In the genomic region with DNA sequence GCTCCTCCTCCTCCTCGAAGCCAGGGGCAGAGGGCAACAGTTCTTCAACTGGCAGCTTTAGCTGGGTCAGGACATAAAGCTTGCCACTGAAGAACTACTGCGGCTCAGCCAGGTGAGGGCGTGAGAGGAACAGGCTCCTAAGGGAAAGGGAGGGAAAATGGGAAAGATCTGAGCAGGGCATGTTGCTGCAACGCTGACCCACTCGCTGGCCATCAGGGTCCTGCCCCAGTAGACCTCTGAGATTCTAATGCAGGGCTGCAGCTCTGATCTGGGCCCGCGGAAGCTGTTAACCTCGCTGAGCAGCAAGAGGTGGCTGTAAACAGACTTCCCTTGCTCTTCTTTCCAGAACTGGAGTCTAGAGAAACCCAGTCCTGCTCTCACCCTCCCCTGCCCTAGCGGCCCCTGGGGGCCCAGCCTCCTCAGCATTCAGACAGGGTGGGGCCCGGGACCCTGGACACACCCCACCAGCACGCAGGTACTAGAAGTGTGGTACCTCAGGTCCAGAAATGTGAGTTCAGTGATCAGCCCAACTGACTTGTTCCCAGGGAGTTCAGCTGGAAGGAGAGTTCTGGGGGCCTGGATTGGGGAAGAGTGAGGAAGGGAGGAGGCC, we compare ENCODE assay signal across 1 cellular context.
A peak's percentile ranks its signal among the peaks of the same experiment; 100 is the strongest.
TF ChIP-seq lines count a peak whose summit lies in the region.

No MANE protein-coding gene starts in this region.

TF ChIP-seq in HepG2, 621 proteins besides CTCF, POLR2A, EP300 and RAD21 (continued from another document and continues in another):
- TF ChIP-seq, protein P1, sequence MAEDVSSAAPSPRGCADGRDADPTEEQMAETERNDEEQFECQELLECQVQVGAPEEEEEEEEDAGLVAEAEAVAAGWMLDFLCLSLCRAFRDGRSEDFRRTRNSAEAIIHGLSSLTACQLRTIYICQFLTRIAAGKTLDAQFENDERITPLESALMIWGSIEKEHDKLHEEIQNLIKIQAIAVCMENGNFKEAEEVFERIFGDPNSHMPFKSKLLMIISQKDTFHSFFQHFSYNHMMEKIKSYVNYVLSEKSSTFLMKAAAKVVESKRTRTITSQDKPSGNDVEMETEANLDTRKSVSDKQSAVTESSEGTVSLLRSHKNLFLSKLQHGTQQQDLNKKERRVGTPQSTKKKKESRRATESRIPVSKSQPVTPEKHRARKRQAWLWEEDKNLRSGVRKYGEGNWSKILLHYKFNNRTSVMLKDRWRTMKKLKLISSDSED (CRISPR knock-in tag; IDR thresholded peaks at IDR 0.05): no peak
- no peak for TF ChIP-seq MAFF (IDR thresholded peaks at IDR 0.05; ENCODE audit: low read depth, low read length)
- no peak for TF ChIP-seq ZNF883 (CRISPR knock-in tag; IDR thresholded peaks at IDR 0.05; ENCODE audit: not compliant biosample characterization)
- TF ChIP-seq ZNF143 (CRISPR knock-in tag; IDR thresholded peaks at IDR 0.05): no peak
- TF ChIP-seq ATAD3A (CRISPR knock-in tag; IDR thresholded peaks at IDR 0.05): no peak
- peak; percentile 26; the same call in 1 of the 2 replicates for TF ChIP-seq PHF21A (CRISPR knock-in tag; IDR thresholded peaks at IDR 0.05)
- TF ChIP-seq ZFP90 (CRISPR knock-in tag; IDR thresholded peaks at IDR 0.05; ENCODE audit: borderline replicate concordance): no peak
- no peak for TF ChIP-seq ZBTB3 (CRISPR knock-in tag; IDR thresholded peaks at IDR 0.05; ENCODE audit: borderline replicate concordance, low read depth)
- no peak for TF ChIP-seq NFE2 (CRISPR knock-in tag; IDR thresholded peaks at IDR 0.05)
- TF ChIP-seq ZNF331 (CRISPR knock-in tag; IDR thresholded peaks at IDR 0.05): 0 out of 2 replicates have a peak, but pooled peaks have one; percentile 23
- TF ChIP-seq, protein P2, sequence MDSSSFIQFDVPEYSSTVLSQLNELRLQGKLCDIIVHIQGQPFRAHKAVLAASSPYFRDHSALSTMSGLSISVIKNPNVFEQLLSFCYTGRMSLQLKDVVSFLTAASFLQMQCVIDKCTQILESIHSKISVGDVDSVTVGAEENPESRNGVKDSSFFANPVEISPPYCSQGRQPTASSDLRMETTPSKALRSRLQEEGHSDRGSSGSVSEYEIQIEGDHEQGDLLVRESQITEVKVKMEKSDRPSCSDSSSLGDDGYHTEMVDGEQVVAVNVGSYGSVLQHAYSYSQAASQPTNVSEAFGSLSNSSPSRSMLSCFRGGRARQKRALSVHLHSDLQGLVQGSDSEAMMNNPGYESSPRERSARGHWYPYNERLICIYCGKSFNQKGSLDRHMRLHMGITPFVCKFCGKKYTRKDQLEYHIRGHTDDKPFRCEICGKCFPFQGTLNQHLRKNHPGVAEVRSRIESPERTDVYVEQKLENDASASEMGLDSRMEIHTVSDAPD (CRISPR knock-in tag; IDR thresholded peaks at IDR 0.05): no peak
- TF ChIP-seq NKX3-1 (CRISPR knock-in tag; IDR thresholded peaks at IDR 0.05): no peak
- 0 out of 2 replicates have a peak, but pooled peaks have one; percentile 25 for TF ChIP-seq FOXO1 (CRISPR knock-in tag; IDR thresholded peaks at IDR 0.05)
- TF ChIP-seq, protein P3, sequence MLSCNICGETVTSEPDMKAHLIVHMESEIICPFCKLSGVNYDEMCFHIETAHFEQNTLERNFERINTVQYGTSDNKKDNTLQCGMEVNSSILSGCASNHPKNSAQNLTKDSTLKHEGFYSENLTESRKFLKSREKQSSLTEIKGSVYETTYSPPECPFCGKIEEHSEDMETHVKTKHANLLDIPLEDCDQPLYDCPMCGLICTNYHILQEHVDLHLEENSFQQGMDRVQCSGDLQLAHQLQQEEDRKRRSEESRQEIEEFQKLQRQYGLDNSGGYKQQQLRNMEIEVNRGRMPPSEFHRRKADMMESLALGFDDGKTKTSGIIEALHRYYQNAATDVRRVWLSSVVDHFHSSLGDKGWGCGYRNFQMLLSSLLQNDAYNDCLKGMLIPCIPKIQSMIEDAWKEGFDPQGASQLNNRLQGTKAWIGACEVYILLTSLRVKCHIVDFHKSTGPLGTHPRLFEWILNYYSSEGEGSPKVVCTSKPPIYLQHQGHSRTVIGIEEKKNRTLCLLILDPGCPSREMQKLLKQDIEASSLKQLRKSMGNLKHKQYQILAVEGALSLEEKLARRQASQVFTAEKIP (CRISPR knock-in tag; IDR thresholded peaks at IDR 0.05; ENCODE audit: borderline replicate concordance): no peak
- TF ChIP-seq, protein P4, sequence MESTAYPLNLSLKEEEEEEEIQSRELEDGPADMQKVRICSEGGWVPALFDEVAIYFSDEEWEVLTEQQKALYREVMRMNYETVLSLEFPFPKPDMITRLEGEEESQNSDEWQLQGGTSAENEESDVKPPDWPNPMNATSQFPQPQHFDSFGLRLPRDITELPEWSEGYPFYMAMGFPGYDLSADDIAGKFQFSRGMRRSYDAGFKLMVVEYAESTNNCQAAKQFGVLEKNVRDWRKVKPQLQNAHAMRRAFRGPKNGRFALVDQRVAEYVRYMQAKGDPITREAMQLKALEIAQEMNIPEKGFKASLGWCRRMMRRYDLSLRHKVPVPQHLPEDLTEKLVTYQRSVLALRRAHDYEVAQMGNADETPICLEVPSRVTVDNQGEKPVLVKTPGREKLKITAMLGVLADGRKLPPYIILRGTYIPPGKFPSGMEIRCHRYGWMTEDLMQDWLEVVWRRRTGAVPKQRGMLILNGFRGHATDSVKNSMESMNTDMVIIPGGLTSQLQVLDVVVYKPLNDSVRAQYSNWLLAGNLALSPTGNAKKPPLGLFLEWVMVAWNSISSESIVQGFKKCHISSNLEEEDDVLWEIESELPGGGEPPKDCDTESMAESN (CRISPR knock-in tag; conservative IDR thresholded peaks at IDR 0.05): no peak; the same call in 1 of the 2 replicates
- TF ChIP-seq ZNF747 (CRISPR knock-in tag; IDR thresholded peaks at IDR 0.05; ENCODE audit: borderline replicate concordance): no peak
- TF ChIP-seq ZNF562 (CRISPR knock-in tag; IDR thresholded peaks at IDR 0.05; ENCODE audit: borderline replicate concordance): no peak
- no peak; the same call in 1 of the 2 replicates for TF ChIP-seq SALL2 (CRISPR knock-in tag; IDR thresholded peaks at IDR 0.05)
- no peak for TF ChIP-seq RFXAP (CRISPR knock-in tag; IDR thresholded peaks at IDR 0.05; ENCODE audit: borderline replicate concordance)
- TF ChIP-seq RBM22 (optimal IDR thresholded peaks at IDR 0.05; ENCODE audit: low read length): no peak
- no peak for TF ChIP-seq PHF5A (CRISPR knock-in tag; IDR thresholded peaks at IDR 0.05; ENCODE audit: low read depth, unreplicated experiment)
- TF ChIP-seq MBD4 (IDR thresholded peaks at IDR 0.05; ENCODE audit: borderline replicate concordance, low read length): no peak
- TF ChIP-seq MIXL1 (CRISPR knock-in tag; IDR thresholded peaks at IDR 0.05): no peak
- TF ChIP-seq ZFP1 (CRISPR knock-in tag; IDR thresholded peaks at IDR 0.05): no peak
- TF ChIP-seq, protein P5, sequence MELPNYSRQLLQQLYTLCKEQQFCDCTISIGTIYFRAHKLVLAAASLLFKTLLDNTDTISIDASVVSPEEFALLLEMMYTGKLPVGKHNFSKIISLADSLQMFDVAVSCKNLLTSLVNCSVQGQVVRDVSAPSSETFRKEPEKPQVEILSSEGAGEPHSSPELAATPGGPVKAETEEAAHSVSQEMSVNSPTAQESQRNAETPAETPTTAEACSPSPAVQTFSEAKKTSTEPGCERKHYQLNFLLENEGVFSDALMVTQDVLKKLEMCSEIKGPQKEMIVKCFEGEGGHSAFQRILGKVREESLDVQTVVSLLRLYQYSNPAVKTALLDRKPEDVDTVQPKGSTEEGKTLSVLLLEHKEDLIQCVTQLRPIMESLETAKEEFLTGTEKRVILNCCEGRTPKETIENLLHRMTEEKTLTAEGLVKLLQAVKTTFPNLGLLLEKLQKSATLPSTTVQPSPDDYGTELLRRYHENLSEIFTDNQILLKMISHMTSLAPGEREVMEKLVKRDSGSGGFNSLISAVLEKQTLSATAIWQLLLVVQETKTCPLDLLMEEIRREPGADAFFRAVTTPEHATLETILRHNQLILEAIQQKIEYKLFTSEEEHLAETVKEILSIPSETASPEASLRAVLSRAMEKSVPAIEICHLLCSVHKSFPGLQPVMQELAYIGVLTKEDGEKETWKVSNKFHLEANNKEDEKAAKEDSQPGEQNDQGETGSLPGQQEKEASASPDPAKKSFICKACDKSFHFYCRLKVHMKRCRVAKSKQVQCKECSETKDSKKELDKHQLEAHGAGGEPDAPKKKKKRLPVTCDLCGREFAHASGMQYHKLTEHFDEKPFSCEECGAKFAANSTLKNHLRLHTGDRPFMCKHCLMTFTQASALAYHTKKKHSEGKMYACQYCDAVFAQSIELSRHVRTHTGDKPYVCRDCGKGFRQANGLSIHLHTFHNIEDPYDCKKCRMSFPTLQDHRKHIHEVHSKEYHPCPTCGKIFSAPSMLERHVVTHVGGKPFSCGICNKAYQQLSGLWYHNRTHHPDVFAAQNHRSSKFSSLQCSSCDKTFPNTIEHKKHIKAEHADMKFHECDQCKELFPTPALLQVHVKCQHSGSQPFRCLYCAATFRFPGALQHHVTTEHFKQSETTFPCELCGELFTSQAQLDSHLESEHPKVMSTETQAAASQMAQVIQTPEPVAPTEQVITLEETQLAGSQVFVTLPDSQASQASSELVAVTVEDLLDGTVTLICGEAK (IDR thresholded peaks at IDR 0.05): no peak
- TF ChIP-seq, protein P5 (CRISPR knock-in tag; IDR thresholded peaks at IDR 0.05): no peak
- TF ChIP-seq ZNF546 (CRISPR knock-in tag; conservative IDR thresholded peaks at IDR 0.05): no peak
- no peak for TF ChIP-seq AGO1 (IDR thresholded peaks at IDR 0.05; ENCODE audit: low read depth, low read length, poor library complexity, severe bottlenecking)
- no peak for TF ChIP-seq FOXJ3 (CRISPR knock-in tag; IDR thresholded peaks at IDR 0.05; ENCODE audit: borderline replicate concordance)
- TF ChIP-seq JUN (CRISPR knock-in tag; IDR thresholded peaks at IDR 0.05): no peak
- no peak for TF ChIP-seq MAZ (IDR thresholded peaks at IDR 0.05; ENCODE audit: borderline replicate concordance, low read depth, low read length)
- TF ChIP-seq MAZ (CRISPR knock-in tag; IDR thresholded peaks at IDR 0.05; ENCODE audit: low read depth): peak; percentile 27; the same call in 1 of the 2 replicates
- TF ChIP-seq NR2F2 (IDR thresholded peaks at IDR 0.05; ENCODE audit: borderline replicate concordance, low read depth): no peak
- no peak for TF ChIP-seq ZNF207 (IDR thresholded peaks at IDR 0.05; ENCODE audit: borderline replicate concordance)
- no peak for TF ChIP-seq SNRNP70 (IDR thresholded peaks at IDR 0.05; ENCODE audit: low read depth, low read length)
- TF ChIP-seq ZNF333 (CRISPR knock-in tag; IDR thresholded peaks at IDR 0.05; ENCODE audit: borderline replicate concordance): no peak
- no peak for TF ChIP-seq ZNF703 (CRISPR knock-in tag; IDR thresholded peaks at IDR 0.05; ENCODE audit: borderline replicate concordance)
- no peak for TF ChIP-seq ELF3 (CRISPR knock-in tag; IDR thresholded peaks at IDR 0.05)
- TF ChIP-seq BHLHE40 (IDR thresholded peaks at IDR 0.05; ENCODE audit: low read length): no peak
- no peak for TF ChIP-seq ZNF776 (CRISPR knock-in tag; IDR thresholded peaks at IDR 0.05)
- TF ChIP-seq ZNF251 (CRISPR knock-in tag; IDR thresholded peaks at IDR 0.05): no peak
- TF ChIP-seq, protein P6, sequence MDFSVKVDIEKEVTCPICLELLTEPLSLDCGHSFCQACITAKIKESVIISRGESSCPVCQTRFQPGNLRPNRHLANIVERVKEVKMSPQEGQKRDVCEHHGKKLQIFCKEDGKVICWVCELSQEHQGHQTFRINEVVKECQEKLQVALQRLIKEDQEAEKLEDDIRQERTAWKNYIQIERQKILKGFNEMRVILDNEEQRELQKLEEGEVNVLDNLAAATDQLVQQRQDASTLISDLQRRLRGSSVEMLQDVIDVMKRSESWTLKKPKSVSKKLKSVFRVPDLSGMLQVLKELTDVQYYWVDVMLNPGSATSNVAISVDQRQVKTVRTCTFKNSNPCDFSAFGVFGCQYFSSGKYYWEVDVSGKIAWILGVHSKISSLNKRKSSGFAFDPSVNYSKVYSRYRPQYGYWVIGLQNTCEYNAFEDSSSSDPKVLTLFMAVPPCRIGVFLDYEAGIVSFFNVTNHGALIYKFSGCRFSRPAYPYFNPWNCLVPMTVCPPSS (IDR thresholded peaks at IDR 0.05): no peak
- TF ChIP-seq, protein P7, sequence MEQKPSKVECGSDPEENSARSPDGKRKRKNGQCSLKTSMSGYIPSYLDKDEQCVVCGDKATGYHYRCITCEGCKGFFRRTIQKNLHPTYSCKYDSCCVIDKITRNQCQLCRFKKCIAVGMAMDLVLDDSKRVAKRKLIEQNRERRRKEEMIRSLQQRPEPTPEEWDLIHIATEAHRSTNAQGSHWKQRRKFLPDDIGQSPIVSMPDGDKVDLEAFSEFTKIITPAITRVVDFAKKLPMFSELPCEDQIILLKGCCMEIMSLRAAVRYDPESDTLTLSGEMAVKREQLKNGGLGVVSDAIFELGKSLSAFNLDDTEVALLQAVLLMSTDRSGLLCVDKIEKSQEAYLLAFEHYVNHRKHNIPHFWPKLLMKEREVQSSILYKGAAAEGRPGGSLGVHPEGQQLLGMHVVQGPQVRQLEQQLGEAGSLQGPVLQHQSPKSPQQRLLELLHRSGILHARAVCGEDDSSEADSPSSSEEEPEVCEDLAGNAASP (CRISPR knock-in tag; IDR thresholded peaks at IDR 0.05; ENCODE audit: borderline replicate concordance): no peak
- TF ChIP-seq ZNF484 (CRISPR knock-in tag; IDR thresholded peaks at IDR 0.05; ENCODE audit: borderline replicate concordance, low read depth): no peak
- TF ChIP-seq REL (CRISPR knock-in tag; conservative IDR thresholded peaks at IDR 0.05): no peak
- TF ChIP-seq TSC22D2 (CRISPR knock-in tag; IDR thresholded peaks at IDR 0.05; ENCODE audit: borderline replicate concordance): no peak
- 0 out of 2 replicates have a peak, but pooled peaks have one; percentile 16 for TF ChIP-seq ZNF296 (CRISPR knock-in tag; conservative IDR thresholded peaks at IDR 0.05)
- TF ChIP-seq ZSCAN21 (CRISPR knock-in tag; IDR thresholded peaks at IDR 0.05; ENCODE audit: borderline replicate concordance): no peak
